1 cellular context compared by ENCODE assay signal in genomic region chr4:73607375-73608026, GRCh38.
TF ChIP-seq lines count a peak whose summit lies in the region.

No MANE protein-coding gene starts in this region.

TF ChIP-seq in HepG2, 621 proteins besides CTCF, POLR2A, EP300 and RAD21 (continued from another document):
- TF ChIP-seq SOX5 (CRISPR knock-in tag; IDR thresholded peaks at IDR 0.05; ENCODE audit: borderline replicate concordance): 0 out of 2 replicates have a peak, but pooled peaks have one; percentile 18
- TF ChIP-seq PCBP2 (optimal IDR thresholded peaks at IDR 0.05; ENCODE audit: low read depth, low read length, poor library complexity, severe bottlenecking): peak; percentile 88
- no peak for TF ChIP-seq SOX6 (IDR thresholded peaks at IDR 0.05)
- TF ChIP-seq SOX6 (CRISPR knock-in tag; IDR thresholded peaks at IDR 0.05): 0 out of 2 replicates have a peak, but pooled peaks have one; percentile 16
- peak; percentile 89 for TF ChIP-seq BCL6 (CRISPR knock-in tag; IDR thresholded peaks at IDR 0.05)
- peak; percentile 77 for TF ChIP-seq HNRNPK (IDR thresholded peaks at IDR 0.05; ENCODE audit: low read depth, low read length, poor library complexity, severe bottlenecking)
- TF ChIP-seq ZNF766 (CRISPR knock-in tag; IDR thresholded peaks at IDR 0.05; ENCODE audit: borderline replicate concordance): no peak
- no peak for TF ChIP-seq ZNF232 (CRISPR knock-in tag; IDR thresholded peaks at IDR 0.05; ENCODE audit: borderline replicate concordance)
- no peak for TF ChIP-seq KLF9 (CRISPR knock-in tag; IDR thresholded peaks at IDR 0.05; ENCODE audit: low read depth)
